12 cellular contexts compared by ENCODE assay signal in genomic region chr17:17757944-17758343, GRCh38.
A peak's percentile ranks its signal among the peaks of the same experiment; 100 is the strongest.
DNase-seq lines count a peak whose midpoint lies in the region; ATAC-seq and TF ChIP-seq lines count a peak whose summit lies in the region.
"Had no signal": no experiment of that assay in that cellular context is flagged by ENCODE, and none has a peak within 500 bp of the region (broad histone marks: within the 10 kb centered on the region; RNA-seq: fewer than 3 reads in every experiment).

No MANE protein-coding gene starts in this region.

- H3K27ac ChIP-seq in right cardiac atrium (ENCODE audit: low read length), result no peak overlapping the region
- H3K27ac ChIP-seq: body of pancreas had no signal

- no peak for TF ChIP-seq CTCF in type B pancreatic cell (conservative IDR thresholded peaks at IDR 0.05)

- no peak for DNase-seq in activated naive CD4-positive, alpha-beta T cell (lab: John Stamatoyannopoulos, UW)
- DNase-seq in NCI-H510A treated with DMSO at 0.1 percent for 48 hours (lab: John Stamatoyannopoulos, UW), result peak; percentile 74
- no peak for DNase-seq in effector memory CD8-positive, alpha-beta T cell
- DNase-seq in type B pancreatic cell (ENCODE audit: extremely low spot score, unreplicated experiment), result no peak
- no peak for DNase-seq in T-helper 2 cell
- DNase-seq in right cardiac atrium, result no peak

- no peak overlapping the region for H3K4me3 ChIP-seq in right cardiac atrium (ENCODE audit: low read length)
- H3K4me3 ChIP-seq: body of pancreas had no signal

- no peaks in the 10 kb centered on the region for H3K27me3 Mint-ChIP-seq in activated naive CD4-positive, alpha-beta T cell treated with anti-CD3 and anti-CD28 coated beads, Interleukin-2, amount 50 U/mL, for 24 hours
- H3K27me3 Mint-ChIP-seq in effector memory CD8-positive, alpha-beta T cell, result no peaks in the 10 kb centered on the region
- no peaks in the 10 kb centered on the region for H3K27me3 Mint-ChIP-seq in type B pancreatic cell
- H3K27me3 Mint-ChIP-seq: activated CD4-positive, alpha-beta memory T cell treated with anti-CD3 and anti-CD28 coated beads for 36 hours had no signal

- intact Hi-C loops in right cardiac atrium (cut with DNase I), result no loop called here

- H3K36me3 Mint-ChIP-seq in activated naive CD4-positive, alpha-beta T cell treated with anti-CD3 and anti-CD28 coated beads, Interleukin-2, amount 50 U/mL, for 24 hours, result no peaks in the 10 kb centered on the region
- H3K36me3 Mint-ChIP-seq in effector memory CD8-positive, alpha-beta T cell (ENCODE audit: insufficient read depth), result peaks cover 4% of the 10 kb centered on the region
- H3K36me3 Mint-ChIP-seq in type B pancreatic cell, result peaks cover 3% of the 10 kb centered on the region
- H3K36me3 Mint-ChIP-seq: activated CD4-positive, alpha-beta memory T cell treated with anti-CD3 and anti-CD28 coated beads for 36 hours had no signal

- no peaks in the 10 kb centered on the region for H3K9me3 Mint-ChIP-seq in activated naive CD4-positive, alpha-beta T cell treated with anti-CD3 and anti-CD28 coated beads, Interleukin-2, amount 50 U/mL, for 24 hours
- no peaks in the 10 kb centered on the region for H3K9me3 Mint-ChIP-seq in effector memory CD8-positive, alpha-beta T cell
- H3K9me3 Mint-ChIP-seq in type B pancreatic cell, result no peaks in the 10 kb centered on the region
- H3K9me3 Mint-ChIP-seq: activated CD4-positive, alpha-beta memory T cell treated with anti-CD3 and anti-CD28 coated beads for 36 hours; CD14-positive monocyte had no signal

- no peaks in the 10 kb centered on the region for H3K27me3 ChIP-seq in right cardiac atrium (ENCODE audit: control insufficient read depth, insufficient read depth)
- H3K27me3 ChIP-seq: body of pancreas had no signal

- 65% methylated on average over 14 of the region's 14 CpGs for WGBS in right cardiac atrium

- peaks cover 7% of the 10 kb centered on the region for H3K4me1 ChIP-seq in right cardiac atrium (ENCODE audit: control insufficient read depth, insufficient read depth, low read length)

- H3K9me3 ChIP-seq in right cardiac atrium (ENCODE audit: control insufficient read depth, low read length), result no peaks in the 10 kb centered on the region
- H3K9me3 ChIP-seq: body of pancreas had no signal

- peaks cover 60% of the 10 kb centered on the region for H3K4me1 Mint-ChIP-seq in activated naive CD4-positive, alpha-beta T cell treated with anti-CD3 and anti-CD28 coated beads, Interleukin-2, amount 50 U/mL, for 24 hours
- H3K4me1 Mint-ChIP-seq in effector memory CD8-positive, alpha-beta T cell (ENCODE audit: low read depth in 2 of 2), result peaks cover 23 to 26% of the 10 kb centered on the region in 2 donors
- peaks cover 54% of the 10 kb centered on the region for H3K4me1 Mint-ChIP-seq in type B pancreatic cell (ENCODE audit: unreplicated experiment)

- H3K4me3 Mint-ChIP-seq in activated naive CD4-positive, alpha-beta T cell treated with anti-CD3 and anti-CD28 coated beads, Interleukin-2, amount 50 U/mL, for 24 hours, result peak overlapping the region; percentile 72
- H3K4me3 Mint-ChIP-seq in effector memory CD8-positive, alpha-beta T cell, result peak overlapping the region; percentile 23 to 41
- H3K4me3 Mint-ChIP-seq in type B pancreatic cell, result peak overlapping the region; percentile 72
- H3K4me3 Mint-ChIP-seq: activated CD4-positive, alpha-beta memory T cell treated with anti-CD3 and anti-CD28 coated beads for 36 hours had no signal

- no peak for ATAC-seq in effector memory CD8-positive, alpha-beta T cell (replicated peaks)
- no peak for ATAC-seq in right cardiac atrium
- no peak for ATAC-seq in HG02981 (IDR thresholded peaks at IDR 0.05; ENCODE audit: unreplicated experiment)
- ATAC-seq: body of pancreas, esophagus mucosa had no signal

- H3K27ac Mint-ChIP-seq in activated naive CD4-positive, alpha-beta T cell treated with anti-CD3 and anti-CD28 coated beads, Interleukin-2, amount 50 U/mL, for 24 hours, result peak overlapping the region; percentile 62
- H3K27ac Mint-ChIP-seq in effector memory CD8-positive, alpha-beta T cell, result peak overlapping the region; percentile 44 to 58
- H3K27ac Mint-ChIP-seq in type B pancreatic cell, result peak overlapping the region; percentile 83
- H3K27ac Mint-ChIP-seq: activated CD4-positive, alpha-beta memory T cell treated with anti-CD3 and anti-CD28 coated beads for 36 hours had no signal
